Comparison of ENCODE assay signal across 8 cellular contexts in the genomic region with DNA sequence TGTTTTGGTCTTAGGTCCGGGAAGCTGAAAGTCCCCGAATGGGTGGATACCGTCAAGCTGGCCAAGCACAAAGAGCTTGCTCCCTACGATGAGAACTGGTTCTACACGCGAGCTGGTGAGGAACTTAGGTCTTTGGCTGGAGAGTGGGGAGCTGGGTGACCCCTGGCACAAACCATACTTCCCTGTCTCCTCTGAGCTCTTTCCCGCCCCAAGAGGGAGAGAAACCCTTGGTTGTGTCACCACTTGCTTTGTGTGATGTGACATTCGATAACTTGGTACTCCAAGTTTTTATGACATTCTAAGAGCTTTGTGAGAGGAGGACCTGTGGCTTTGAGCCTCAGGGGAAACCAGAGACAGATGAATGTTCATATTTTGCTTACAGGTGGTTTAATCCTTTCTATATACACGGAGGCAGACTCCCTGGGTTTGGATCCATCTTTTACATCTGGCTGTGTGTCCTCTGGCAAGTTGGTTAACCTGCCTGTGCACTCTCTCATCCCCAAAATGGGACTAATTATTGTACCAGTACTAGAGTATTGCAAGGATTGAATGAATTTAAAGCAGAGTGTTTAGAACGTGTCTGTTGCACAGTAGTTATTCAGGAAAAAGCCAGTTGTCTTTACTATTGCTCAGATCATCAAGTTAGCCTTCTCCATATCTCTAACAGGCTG. TPM values are rescaled to one million over a fixed set of nuclear protein-coding genes. Genes with fewer than 3 reads are reported as not detected.
DNase-seq lines count a peak whose midpoint lies in the region; ATAC-seq, FAIRE-seq and TF ChIP-seq lines count a peak whose summit lies in the region.

No MANE protein-coding gene starts in this region.

- TF ChIP-seq CTCF in A549 (IDR thresholded peaks at IDR 0.05) (no peak), IMR-90 (conservative IDR thresholded peaks at IDR 0.05; ENCODE audit: low read depth, low read length) (no peak), K562 (IDR thresholded peaks at IDR 0.05 in 2 of 3, conservative IDR thresholded peaks at IDR 0.05 in 1 of 3; ENCODE audit: insufficient read depth in 2 of 3, low read depth in 1 of 3, low read length in 3 of 3) (no peak)

- H3K79me1 ChIP-seq in IMR-90 (ENCODE audit: low read depth in 1 of 2, low read length in 2 of 2): peaks cover 13 to 54% of the 10 kb centered on the region in 2 experiments; a peak in 3 of 4 replicates
- peaks cover 27% of the 10 kb centered on the region for H3K79me1 ChIP-seq in mesendoderm (ENCODE audit: low read length)

- no peak overlapping the region for H2BK15ac ChIP-seq in IMR-90 (ENCODE audit: low read depth, low read length)
- H2BK15ac ChIP-seq in mesendoderm (replicated peaks; ENCODE audit: low read depth): no peak overlapping the region

- peak overlapping the region; percentile 94 for H3K4ac ChIP-seq in IMR-90 (ENCODE audit: low read depth, low read length)
- H3K4ac ChIP-seq in mesendoderm (ENCODE audit: low read depth, low read length): peak overlapping the region; percentile 100

- H3K4me3 ChIP-seq in A549 (peak overlapping the region; percentile 89), IMR-90 (ENCODE audit: insufficient read depth, low read depth, low read length) (peak overlapping the region; percentile 62), K562 (peak overlapping the region; percentile 93), mesendoderm (ENCODE audit: low read length) (peak overlapping the region; percentile 80)

- peak overlapping the region; percentile 87 for H2BK5ac ChIP-seq in IMR-90 (ENCODE audit: low read depth, low read length, poor library complexity, severe bottlenecking)
- H2BK5ac ChIP-seq in mesendoderm (ENCODE audit: low read length): no peak overlapping the region

- no peak for TF ChIP-seq EP300 in A549 (IDR thresholded peaks at IDR 0.05)
- TF ChIP-seq EP300 in K562 (IDR thresholded peaks at IDR 0.05; ENCODE audit: low read length): no peak

- peak overlapping the region; percentile 95 for H2AK9ac ChIP-seq in IMR-90 (replicated peaks; ENCODE audit: low read depth, low read length, poor library complexity)

- no peak for ATAC-seq in A549
- ATAC-seq in IMR-90 (ENCODE audit: low read depth): no peak
- no peak for ATAC-seq in K562
- no peak for ATAC-seq in HG03045 (IDR thresholded peaks at IDR 0.05; ENCODE audit: unreplicated experiment)
- ATAC-seq in HG03571 (IDR thresholded peaks at IDR 0.05; ENCODE audit: unreplicated experiment): no peak

- DNase-seq in A549 (ENCODE audit: low read depth in 1 of 2, low spot score in 1 of 2): no peak
- DNase-seq in IMR-90: no peak
- peak in 1 of 4 experiments; percentile 35 for DNase-seq in K562 (ENCODE audit: extremely low read depth in 1 of 4, low spot score in 3 of 4)
- DNase-seq in mesendoderm: no peak
- no peak for DNase-seq in cortex of kidney (lab: John Stamatoyannopoulos, UW)
- DNase-seq in AG20443 (ENCODE audit: low spot score): no peak

- dilution Hi-C loops in IMR-90 (cut with HindIII; ENCODE audit: low sequenced_read_pairs, unreplicated experiment): no loop called here

- H4K8ac ChIP-seq in IMR-90 (ENCODE audit: low read depth in 2 of 2, low read length in 2 of 2) (peak overlapping the region; percentile 88 to 93), mesendoderm (ENCODE audit: low read depth, low read length) (no peak overlapping the region)

- H2BK20ac ChIP-seq in IMR-90 (ENCODE audit: low read depth, low read length): no peak overlapping the region

- peaks cover 52% of the 10 kb centered on the region for H3K4me1 ChIP-seq in A549
- peaks cover 12% of the 10 kb centered on the region for H3K4me1 ChIP-seq in IMR-90 (ENCODE audit: control insufficient read depth, insufficient read depth, low read length)
- peaks cover 27 to 30% of the 10 kb centered on the region in 2 experiments for H3K4me1 ChIP-seq in K562 (replicated peaks in 1 of 2; ENCODE audit: control insufficient read depth in 2 of 2, insufficient read depth in 2 of 2, low read length in 2 of 2)
- peaks cover 8% of the 10 kb centered on the region for H3K4me1 ChIP-seq in mesendoderm (ENCODE audit: control insufficient read depth, low read depth, low read length)

- H3K36me3 ChIP-seq in IMR-90 (ENCODE audit: control insufficient read depth, insufficient read depth, low read length): peaks cover 45% of the 10 kb centered on the region
- peaks cover 55% of the 10 kb centered on the region for H3K36me3 ChIP-seq in K562 (ENCODE audit: control insufficient read depth, insufficient read depth, low read length)
- peaks cover 26% of the 10 kb centered on the region for H3K36me3 ChIP-seq in mesendoderm (ENCODE audit: control insufficient read depth, insufficient read depth, low read length)

- H3K27me3 ChIP-seq in IMR-90 (ENCODE audit: control insufficient read depth, insufficient read depth, low read length) (no peaks in the 10 kb centered on the region), K562 (ENCODE audit: control insufficient read depth in 2 of 2, insufficient read depth in 2 of 2, low read length in 2 of 2) (no peaks in the 10 kb centered on the region), mesendoderm (ENCODE audit: insufficient read depth, low read length, poor library complexity) (no peaks in the 10 kb centered on the region)

- peak overlapping the region; percentile 98 for H3K14ac ChIP-seq in IMR-90 (replicated peaks; ENCODE audit: low read depth, low read length)

- peaks cover 61% of the 10 kb centered on the region for H3K79me2 ChIP-seq in K562 (ENCODE audit: control insufficient read depth, insufficient read depth, low read length)
- peaks cover 50% of the 10 kb centered on the region for H3K79me2 ChIP-seq in mesendoderm (ENCODE audit: control insufficient read depth, insufficient read depth, low read length)

- H3K4me2 ChIP-seq in A549 (peak overlapping the region; percentile 98), IMR-90 (ENCODE audit: low read depth, low read length) (peak overlapping the region; percentile 100), K562 (ENCODE audit: insufficient read depth, low read length) (peak overlapping the region; percentile 95), mesendoderm (ENCODE audit: low read length) (peak overlapping the region; percentile 73)

- peak overlapping the region; percentile 69 for H4K5ac ChIP-seq in IMR-90 (ENCODE audit: low read depth, low read length)
- H4K5ac ChIP-seq in mesendoderm (ENCODE audit: low read length): no peak overlapping the region

- no peak overlapping the region for H2BK120ac ChIP-seq in IMR-90 (ENCODE audit: low read depth, low read length)
- H2BK120ac ChIP-seq in mesendoderm (ENCODE audit: low read depth, low read length): no peak overlapping the region

- in situ Hi-C loops in IMR-90 (cut with MboI; ENCODE audit: low sequenced_read_pairs): no loop called here
- in situ Hi-C loops in K562 (cut with MboI): no loop called here

- H3K9me1 ChIP-seq in IMR-90 (ENCODE audit: insufficient read depth, low read length) (peaks cover 22% of the 10 kb centered on the region), K562 (ENCODE audit: control insufficient read depth, insufficient read depth, low read length) (peaks cover 8% of the 10 kb centered on the region)

- FAIRE-seq in A549 (lab: Jason Lieb, UNC) (peak; percentile 82), K562 (lab: Jason Lieb, UNC) (peak; percentile 51)

- H3K27ac ChIP-seq in A549 (peak overlapping the region; percentile 90 to 95), IMR-90 (ENCODE audit: insufficient read depth, low read length) (peak overlapping the region; percentile 99), K562 (ENCODE audit: extremely low read depth, low read depth, low read length) (peak overlapping the region; percentile 99), mesendoderm (ENCODE audit: low read depth, low read length) (peak overlapping the region; percentile 84)

- no peaks in the 10 kb centered on the region for H3K9me3 ChIP-seq in A549
- H3K9me3 ChIP-seq in IMR-90 (ENCODE audit: control insufficient read depth, insufficient read depth, low read length): no peaks in the 10 kb centered on the region
- H3K9me3 ChIP-seq in K562 (replicated peaks; ENCODE audit: control insufficient read depth, insufficient read depth, low read depth, low read length): no peaks in the 10 kb centered on the region

- CTCF ChIA-PET in A549 (lab: Yijun Ruan, JAX): interaction anchor here (1.0 to 16.4 kb wide), 9 partner anchors 10 to 219 kb away, joined by 3 to 243 read pairs (median 6); partner anchors contain the start of gene RABAC1
- CTCF ChIA-PET in IMR-90 (lab: Yijun Ruan, JAX): interaction anchor here (0.5 kb wide), 1 partner anchor 11 kb away, joined by 6 read pairs; no protein-coding TSS in a partner anchor
- CTCF ChIA-PET in K562 (lab: Yijun Ruan, JAX; ENCODE audit: low intra/inter-chr PET ratio): no interaction called here

- H4K20me1 ChIP-seq in IMR-90 (ENCODE audit: insufficient read depth, low read length) (peaks cover 55% of the 10 kb centered on the region), K562 (replicated peaks; ENCODE audit: control insufficient read depth, insufficient read depth, low read length) (peaks cover 34% of the 10 kb centered on the region)

- H3K23ac ChIP-seq in IMR-90 (ENCODE audit: low read depth, low read length) (peak overlapping the region; percentile 90), mesendoderm (ENCODE audit: low read length) (no peak overlapping the region)

- peak overlapping the region; percentile 97 for H3K56ac ChIP-seq in IMR-90 (ENCODE audit: extremely low read depth, insufficient read depth, low read length)
- peak overlapping the region; percentile 94 for H3K56ac ChIP-seq in mesendoderm (ENCODE audit: low read length)

- peak overlapping the region; percentile 5; the same call in 1 of the 2 replicates for H3K18ac ChIP-seq in IMR-90 (ENCODE audit: low read depth, low read length)
- H3K18ac ChIP-seq in mesendoderm (ENCODE audit: low read length): peak overlapping the region; percentile 98

- H4K91ac ChIP-seq in IMR-90 (ENCODE audit: insufficient read depth, low read depth, low read length): peak overlapping the region; percentile 91

- intact Hi-C loops in IMR-90 (cut with micrococcal nuclease): no loop called here
- intact Hi-C loops in K562 (cut with micrococcal nuclease): loop anchor here (2.0 kb wide), 1 partner anchor 18 kb away; no protein-coding TSS in a partner anchor

- no peak for TF ChIP-seq POLR2A in A549 (IDR thresholded peaks at IDR 0.05; ENCODE audit: low read length)
- TF ChIP-seq POLR2A in IMR-90 (IDR thresholded peaks at IDR 0.05; ENCODE audit: low read depth, low read length): no peak
- no peak for TF ChIP-seq POLR2A in K562 (conservative IDR thresholded peaks at IDR 0.05)

- no TSS peak for BruUV-seq in IMR-90 (replicated peaks; lab: Mats Ljungman, UMichigan)
- TSS peak; percentile 45 for BruUV-seq in K562 (replicated peaks; lab: Mats Ljungman, UMichigan)

- POLR2A ChIA-PET in A549 (lab: Yijun Ruan, JAX) (interaction anchor here (1.1 to 3.5 kb wide), 12 partner anchors 7 to 497 kb away, joined by 3 to 102 read pairs (median 8); partner anchors contain the start of genes B9D2, CD79A, DMRTC2 and LYPD4), IMR-90 (lab: Charles Lee; ENCODE audit: unreplicated experiment) (interaction anchor here (0.5 to 1.6 kb wide), 3 partner anchors 12 to 81 kb away, joined by 4 to 15 read pairs (median 7); no protein-coding TSS in a partner anchor), K562 (lab: Yijun Ruan, JAX) (interaction anchor here (0.7 to 3.1 kb wide), 11 partner anchors 9 to 170 kb away, joined by 3 to 54 read pairs (median 9); partner anchors contain the start of gene RABAC1)

- no peak overlapping the region for H2AFZ ChIP-seq in IMR-90 (replicated peaks; ENCODE audit: low read length, poor library complexity)
- no peak overlapping the region for H2AFZ ChIP-seq in K562 (ENCODE audit: low read depth, low read length)

- TF ChIP-seq RAD21 in A549 (conservative IDR thresholded peaks at IDR 0.05 in 1 of 2, IDR thresholded peaks at IDR 0.05 in 1 of 2) (no peak), IMR-90 (IDR thresholded peaks at IDR 0.05; ENCODE audit: low read length) (no peak), K562 (CRISPR knock-in tag; conservative IDR thresholded peaks at IDR 0.05 in 1 of 2, IDR thresholded peaks at IDR 0.05 in 1 of 2) (no peak)

- H2AK5ac ChIP-seq in IMR-90 (ENCODE audit: low read depth, low read length): peak overlapping the region; percentile 98
- no peak overlapping the region for H2AK5ac ChIP-seq in mesendoderm (ENCODE audit: low read length)

- WGBS in A549 (ENCODE audit: missing lambda C conversion rate): 7% methylated on average over 10 of the region's 10 CpGs
- WGBS in IMR-90 (ENCODE audit: extremely low coverage in 2 of 2, insufficient read length in 1 of 2), 2 experiments: 60% methylated on average over 1 of the region's 10 CpGs; no CpG with 5 or more reads in 1 of the 2 experiments
- 0% methylated on average over 9 of the region's 10 CpGs for WGBS in K562 (ENCODE audit: insufficient coverage, low coverage, missing lambda C conversion rate)
- no CpG with 5 or more reads among the region's 10 CpGs for WGBS in mesendoderm (ENCODE audit: extremely low coverage, insufficient coverage, low lambda C conversion rate)

- peak overlapping the region; percentile 100 for H3K9ac ChIP-seq in IMR-90 (ENCODE audit: low read depth, low read length)
- H3K9ac ChIP-seq in K562 (ENCODE audit: insufficient read depth in 1 of 2, low read depth in 2 of 2, low read length in 2 of 2): peak overlapping the region; percentile 97 to 100
- peak overlapping the region; percentile 88 for H3K9ac ChIP-seq in mesendoderm (ENCODE audit: low read length)

RNA-seq across cellular contexts. Expression of gene RPS19, which starts 1.2 kb away (rescaled TPM):
- 2,749 and 3,564 TPM in 2 replicates for polyA plus RNA-seq in A549 (2011; rRNA removed)
- polyA plus RNA-seq in A549 (2012; cell fraction: cytosol; rRNA removed): 3,114 and 3,796 TPM in 2 replicates
- 3,748 and 4,898 TPM in 2 replicates for polyA plus RNA-seq in A549 (2012; cell fraction: nucleus; rRNA removed)
- 7,778 to 7,989 TPM (median 7,924 TPM) in 3 replicates for polyA plus RNA-seq in A549 (2017; fragmentation: RNase III; extraction: RNeasy Plus Mini Kit Qiagen cat#74134 plus additional on column Dnase treatment)
- 2,997 and 3,081 TPM in 2 replicates for polyA minus RNA-seq in A549 (2011; rRNA and poly(A)+ RNA removed)
- 230 and 299 TPM in 2 replicates for total RNA-seq in IMR-90 (2012; rRNA removed)
- polyA plus RNA-seq in IMR-90 (2012; rRNA removed): 1,882 and 3,988 TPM in 2 replicates
- polyA plus RNA-seq in IMR-90 (2012; cell fraction: cytosol; rRNA removed): 1,236 and 2,903 TPM in 2 replicates
- 465 and 1,276 TPM in 2 replicates for polyA plus RNA-seq in IMR-90 (2012; cell fraction: nucleus; rRNA removed; ENCODE audit: low replicate concordance)
- 206 and 366 TPM in 2 replicates for total RNA-seq in K562 (2011; cell fraction: chromatin; rRNA removed; ENCODE audit: low replicate concordance)
- total RNA-seq in K562 (2011; cell fraction: nucleolus; rRNA removed): 541 and 557 TPM in 2 replicates
- total RNA-seq in K562 (2011; cell fraction: nucleoplasm; rRNA removed): 534 and 889 TPM in 2 replicates
- 2,281 and 2,654 TPM in 2 replicates for total RNA-seq in K562 (2014; rRNA removed)
- 2,194 and 2,528 TPM in 2 replicates for total RNA-seq in K562 (2014; rRNA removed; fragmentation: Illumina TruSeq; extraction: Trizol)
- 2,976 and 3,114 TPM in 2 replicates for total RNA-seq in K562 (2015; rRNA removed; fragmentation: Illumina TruSeq; extraction: Trizol)
- total RNA-seq in K562 (2021): 3,020 and 3,167 TPM in 2 replicates
- 1,964 and 2,381 TPM in 2 replicates for polyA plus RNA-seq in K562 (2011; rRNA removed)
- polyA plus RNA-seq in K562 (2011; cell fraction: cytosol; rRNA removed): 4,557 and 6,735 TPM in 2 replicates
- 550 and 673 TPM in 2 replicates for polyA plus RNA-seq in K562 (2011; cell fraction: nucleus; rRNA removed)
- 3,411 and 3,853 TPM in 2 replicates for polyA plus RNA-seq in K562 (2012)
- 2,057 and 2,080 TPM in 2 replicates for polyA plus RNA-seq in K562 (2014; fragmentation: Illumina TruSeq; extraction: Trizol)
- polyA plus RNA-seq in K562 (2014; fragmentation: Nextera tagmentation; extraction: Ambion mirVana): 1,000 to 10,000 TPM; 3,130 to 3,408 TPM
- polyA plus RNA-seq in K562 (2014; rRNA removed): 1,986 and 2,747 TPM in 2 replicates
- 324 and 393 TPM in 2 replicates for polyA minus RNA-seq in K562 (2011; rRNA and poly(A)+ RNA removed)
- 1,276 and 1,752 TPM in 2 replicates for polyA minus RNA-seq in K562 (2011; cell fraction: cytosol; rRNA and poly(A)+ RNA removed)
- polyA minus RNA-seq in K562 (2011; cell fraction: nucleus; rRNA and poly(A)+ RNA removed): 176 and 348 TPM in 2 replicates
- 3,019 TPM for polyA plus RNA-seq in mesendoderm (2013, experiment 1 of 2)
- polyA plus RNA-seq in mesendoderm (2013, experiment 2 of 2): 2,972 TPM

RNA-seq across cellular contexts. Expression of gene CD79A, which starts 15.8 kb away (rescaled TPM):
- 0.52 and 0.57 TPM in 2 replicates for polyA plus RNA-seq in A549 (2011; rRNA removed)
- 0.53 and 0.65 TPM in 2 replicates for polyA plus RNA-seq in A549 (2012; cell fraction: cytosol; rRNA removed)
- 0.67 and 0.77 TPM in 2 replicates for polyA plus RNA-seq in A549 (2012; cell fraction: nucleus; rRNA removed)
- polyA plus RNA-seq in A549 (2017; fragmentation: RNase III; extraction: RNeasy Plus Mini Kit Qiagen cat#74134 plus additional on column Dnase treatment): 0.29 to 0.54 TPM (median 0.29 TPM) in 3 replicates
- polyA minus RNA-seq in A549 (2011; rRNA and poly(A)+ RNA removed): 0.41 and 0.58 TPM in 2 replicates
- total RNA-seq in IMR-90 (2012; rRNA removed): not detected in 2 replicates
- polyA plus RNA-seq in IMR-90 (2012; rRNA removed): 0.19 and 0.24 TPM in 2 replicates
- polyA plus RNA-seq in IMR-90 (2012; cell fraction: cytosol; rRNA removed): 0.10 and 0.37 TPM in 2 replicates
- polyA plus RNA-seq in IMR-90 (2012; cell fraction: nucleus; rRNA removed; ENCODE audit: low replicate concordance): 0.06 and 0.25 TPM in 2 replicates
- 0.23 TPM in 1 of 2 replicates, not detected in the other for total RNA-seq in K562 (2011; cell fraction: chromatin; rRNA removed; ENCODE audit: low replicate concordance)
- 0.33 and 0.53 TPM in 2 replicates for total RNA-seq in K562 (2011; cell fraction: nucleolus; rRNA removed)
- total RNA-seq in K562 (2011; cell fraction: nucleoplasm; rRNA removed): not detected in 2 replicates
- total RNA-seq in K562 (2014; rRNA removed): not detected in 2 replicates
- not detected in 2 replicates for total RNA-seq in K562 (2014; rRNA removed; fragmentation: Illumina TruSeq; extraction: Trizol)
- 0.11 and 0.19 TPM in 2 replicates for total RNA-seq in K562 (2015; rRNA removed; fragmentation: Illumina TruSeq; extraction: Trizol)
- 0.38 and 0.42 TPM in 2 replicates for total RNA-seq in K562 (2021)
- 0.10 and 0.37 TPM in 2 replicates for polyA plus RNA-seq in K562 (2011; rRNA removed)
- polyA plus RNA-seq in K562 (2011; cell fraction: cytosol; rRNA removed): 0.42 and 0.46 TPM in 2 replicates
- polyA plus RNA-seq in K562 (2011; cell fraction: nucleus; rRNA removed): 0.17 and 0.28 TPM in 2 replicates
- polyA plus RNA-seq in K562 (2012): 0.21 and 0.30 TPM in 2 replicates
- 0.22 TPM in 1 of 2 replicates, not detected in the other for polyA plus RNA-seq in K562 (2014; fragmentation: Illumina TruSeq; extraction: Trizol)
- under 1 TPM in 1 of 2 experiments, not detected in 1; 0.04 TPM for polyA plus RNA-seq in K562 (2014; fragmentation: Nextera tagmentation; extraction: Ambion mirVana)
- 0.72 TPM in 1 of 2 replicates, not detected in the other for polyA plus RNA-seq in K562 (2014; rRNA removed)
- not detected in 2 replicates for polyA minus RNA-seq in K562 (2011; rRNA and poly(A)+ RNA removed)
- not detected in 2 replicates for polyA minus RNA-seq in K562 (2011; cell fraction: cytosol; rRNA and poly(A)+ RNA removed)
- polyA minus RNA-seq in K562 (2011; cell fraction: nucleus; rRNA and poly(A)+ RNA removed): not detected in 2 replicates
- polyA plus RNA-seq in mesendoderm (2013, experiment 1 of 2): 0.41 TPM
- polyA plus RNA-seq in mesendoderm (2013, experiment 2 of 2): 0.46 TPM

RNA-seq across cellular contexts. Expression of gene DMRTC2, which starts 16.4 kb away (rescaled TPM):
- polyA plus RNA-seq in A549 (2011; rRNA removed) (not detected in 2 replicates), A549 (2017; fragmentation: RNase III; extraction: RNeasy Plus Mini Kit Qiagen cat#74134 plus additional on column Dnase treatment) (not detected in 3 replicates), IMR-90 (2012; rRNA removed) (not detected in 2 replicates), K562 (2011; rRNA removed) (not detected in 2 replicates), K562 (2014; fragmentation: Illumina TruSeq; extraction: Trizol) (not detected in 2 replicates), K562 (2014; fragmentation: Nextera tagmentation; extraction: Ambion mirVana) (under 1 TPM in 1 of 2 experiments, not detected in 1; 0.03 TPM), K562 (2014; rRNA removed) (0.04 TPM in 1 of 2 replicates, not detected in the other)
- not detected in 2 replicates for polyA plus RNA-seq in A549 (2012; cell fraction: cytosol; rRNA removed)
- polyA plus RNA-seq in A549 (2012; cell fraction: nucleus; rRNA removed): not detected in 2 replicates
- not detected in 2 replicates for polyA minus RNA-seq in A549 (2011; rRNA and poly(A)+ RNA removed)
- total RNA-seq in IMR-90 (2012; rRNA removed) (not detected in 2 replicates), K562 (2014; rRNA removed) (not detected in 2 replicates), K562 (2014; rRNA removed; fragmentation: Illumina TruSeq; extraction: Trizol) (not detected in 2 replicates), K562 (2015; rRNA removed; fragmentation: Illumina TruSeq; extraction: Trizol) (not detected in 2 replicates), K562 (2021) (not detected in 2 replicates)
- not detected in 2 replicates for polyA plus RNA-seq in IMR-90 (2012; cell fraction: cytosol; rRNA removed)
- not detected in 2 replicates for polyA plus RNA-seq in IMR-90 (2012; cell fraction: nucleus; rRNA removed; ENCODE audit: low replicate concordance)
- total RNA-seq in K562 (2011; cell fraction: chromatin; rRNA removed; ENCODE audit: low replicate concordance): not detected in 2 replicates
- not detected in 2 replicates for total RNA-seq in K562 (2011; cell fraction: nucleolus; rRNA removed)
- total RNA-seq in K562 (2011; cell fraction: nucleoplasm; rRNA removed): not detected in 2 replicates
- polyA plus RNA-seq in K562 (2011; cell fraction: cytosol; rRNA removed): not detected in 2 replicates
- not detected in 2 replicates for polyA plus RNA-seq in K562 (2011; cell fraction: nucleus; rRNA removed)
- polyA plus RNA-seq in K562 (2012): 0.03 TPM in 1 of 2 replicates, not detected in the other
- polyA minus RNA-seq in K562 (2011; rRNA and poly(A)+ RNA removed): not detected in 2 replicates
- not detected in 2 replicates for polyA minus RNA-seq in K562 (2011; cell fraction: cytosol; rRNA and poly(A)+ RNA removed)
- not detected in 2 replicates for polyA minus RNA-seq in K562 (2011; cell fraction: nucleus; rRNA and poly(A)+ RNA removed)
- polyA plus RNA-seq in mesendoderm (2013, experiment 1 of 2): not detected
- polyA plus RNA-seq in mesendoderm (2013, experiment 2 of 2): not detected

RNA-seq across cellular contexts. Expression of gene LYPD4, which starts 16.8 kb away (rescaled TPM):
- polyA plus RNA-seq in A549 (2011; rRNA removed) (not detected in 2 replicates), A549 (2017; fragmentation: RNase III; extraction: RNeasy Plus Mini Kit Qiagen cat#74134 plus additional on column Dnase treatment) (not detected in 3 replicates), IMR-90 (2012; rRNA removed) (not detected in 2 replicates), K562 (2011; rRNA removed) (not detected in 2 replicates), K562 (2014; fragmentation: Illumina TruSeq; extraction: Trizol) (not detected in 2 replicates), K562 (2014; fragmentation: Nextera tagmentation; extraction: Ambion mirVana) (under 1 TPM in 1 of 2 experiments, not detected in 1; 0.11 TPM), K562 (2014; rRNA removed) (not detected in 2 replicates)
- polyA plus RNA-seq in A549 (2012; cell fraction: cytosol; rRNA removed): not detected in 2 replicates
- not detected in 2 replicates for polyA plus RNA-seq in A549 (2012; cell fraction: nucleus; rRNA removed)
- polyA minus RNA-seq in A549 (2011; rRNA and poly(A)+ RNA removed): not detected in 2 replicates
- total RNA-seq in IMR-90 (2012; rRNA removed) (not detected in 2 replicates), K562 (2014; rRNA removed) (0.29 TPM in 1 of 2 replicates, not detected in the other), K562 (2014; rRNA removed; fragmentation: Illumina TruSeq; extraction: Trizol) (not detected in 2 replicates), K562 (2015; rRNA removed; fragmentation: Illumina TruSeq; extraction: Trizol) (not detected in 2 replicates), K562 (2021) (not detected in 2 replicates)
- polyA plus RNA-seq in IMR-90 (2012; cell fraction: cytosol; rRNA removed): not detected in 2 replicates
- not detected in 2 replicates for polyA plus RNA-seq in IMR-90 (2012; cell fraction: nucleus; rRNA removed; ENCODE audit: low replicate concordance)
- not detected in 2 replicates for total RNA-seq in K562 (2011; cell fraction: chromatin; rRNA removed; ENCODE audit: low replicate concordance)
- not detected in 2 replicates for total RNA-seq in K562 (2011; cell fraction: nucleolus; rRNA removed)
- not detected in 2 replicates for total RNA-seq in K562 (2011; cell fraction: nucleoplasm; rRNA removed)
- 0.06 TPM in 1 of 2 replicates, not detected in the other for polyA plus RNA-seq in K562 (2011; cell fraction: cytosol; rRNA removed)
- polyA plus RNA-seq in K562 (2011; cell fraction: nucleus; rRNA removed): not detected in 2 replicates
- polyA plus RNA-seq in K562 (2012): 0.04 and 0.78 TPM in 2 replicates
- polyA minus RNA-seq in K562 (2011; rRNA and poly(A)+ RNA removed): not detected in 2 replicates
- polyA minus RNA-seq in K562 (2011; cell fraction: cytosol; rRNA and poly(A)+ RNA removed): not detected in 2 replicates
- not detected in 2 replicates for polyA minus RNA-seq in K562 (2011; cell fraction: nucleus; rRNA and poly(A)+ RNA removed)
- polyA plus RNA-seq in mesendoderm (2013, experiment 1 of 2): not detected
- polyA plus RNA-seq in mesendoderm (2013, experiment 2 of 2): not detected

RNA-seq across cellular contexts. Expression of gene ARHGEF1, which starts 21.8 kb away (rescaled TPM):
- polyA plus RNA-seq in A549 (2011; rRNA removed) (34.5 and 38.0 TPM in 2 replicates), A549 (2017; fragmentation: RNase III; extraction: RNeasy Plus Mini Kit Qiagen cat#74134 plus additional on column Dnase treatment) (71.5 to 92.9 TPM (median 84.2 TPM) in 3 replicates), IMR-90 (2012; rRNA removed) (47.1 and 51.2 TPM in 2 replicates), K562 (2011; rRNA removed) (29.8 and 50.5 TPM in 2 replicates), K562 (2014; fragmentation: Illumina TruSeq; extraction: Trizol) (39.8 and 71.1 TPM in 2 replicates), K562 (2014; fragmentation: Nextera tagmentation; extraction: Ambion mirVana) (1 to 10 TPM; 1.9 to 4.4 TPM), K562 (2014; rRNA removed) (86.0 and 112 TPM in 2 replicates)
- polyA plus RNA-seq in A549 (2012; cell fraction: cytosol; rRNA removed): 113 and 132 TPM in 2 replicates
- polyA plus RNA-seq in A549 (2012; cell fraction: nucleus; rRNA removed): 335 and 389 TPM in 2 replicates
- polyA minus RNA-seq in A549 (2011; rRNA and poly(A)+ RNA removed): 33.2 and 39.9 TPM in 2 replicates
- total RNA-seq in IMR-90 (2012; rRNA removed) (11.5 and 12.5 TPM in 2 replicates), K562 (2014; rRNA removed) (56.7 and 79.1 TPM in 2 replicates), K562 (2014; rRNA removed; fragmentation: Illumina TruSeq; extraction: Trizol) (8.3 and 11.2 TPM in 2 replicates), K562 (2015; rRNA removed; fragmentation: Illumina TruSeq; extraction: Trizol) (27.1 and 27.5 TPM in 2 replicates), K562 (2021) (126 and 149 TPM in 2 replicates)
- polyA plus RNA-seq in IMR-90 (2012; cell fraction: cytosol; rRNA removed): 42.5 and 58.8 TPM in 2 replicates
- polyA plus RNA-seq in IMR-90 (2012; cell fraction: nucleus; rRNA removed; ENCODE audit: low replicate concordance): 228 and 380 TPM in 2 replicates
- 190 and 355 TPM in 2 replicates for total RNA-seq in K562 (2011; cell fraction: chromatin; rRNA removed; ENCODE audit: low replicate concordance)
- 134 and 150 TPM in 2 replicates for total RNA-seq in K562 (2011; cell fraction: nucleolus; rRNA removed)
- total RNA-seq in K562 (2011; cell fraction: nucleoplasm; rRNA removed): 174 and 273 TPM in 2 replicates
- polyA plus RNA-seq in K562 (2011; cell fraction: cytosol; rRNA removed): 56.0 and 95.1 TPM in 2 replicates
- polyA plus RNA-seq in K562 (2011; cell fraction: nucleus; rRNA removed): 165 and 197 TPM in 2 replicates
- 74.3 and 126 TPM in 2 replicates for polyA plus RNA-seq in K562 (2012)
- 15.0 and 21.2 TPM in 2 replicates for polyA minus RNA-seq in K562 (2011; rRNA and poly(A)+ RNA removed)
- polyA minus RNA-seq in K562 (2011; cell fraction: cytosol; rRNA and poly(A)+ RNA removed): 48.5 and 52.9 TPM in 2 replicates
- 38.0 and 42.7 TPM in 2 replicates for polyA minus RNA-seq in K562 (2011; cell fraction: nucleus; rRNA and poly(A)+ RNA removed)
- 38.0 TPM for polyA plus RNA-seq in mesendoderm (2013, experiment 1 of 2)
- polyA plus RNA-seq in mesendoderm (2013, experiment 2 of 2): 36.4 TPM

Comparison
In these comparisons a context has a peak if more than half of its experiments do, and no peak if none do; other contexts are left out.
1. Of the 35 proteins assayed by ChIP-seq in both K562 and A549: peak only in K562: POLR2AphosphoS2 and ZFP36; only in A549: none; in both: none; in neither: 33.